In genomic region chr5:152505442-152506042, GRCh38 we compare ENCODE assay signal across 8 cellular contexts.
DNase-seq lines count a peak whose midpoint lies in the region; ATAC-seq and TF ChIP-seq lines count a peak whose summit lies in the region.

No MANE protein-coding gene starts in this region.

- no peaks in the 10 kb centered on the region for H3K27me3 ChIP-seq in osteoblast (ENCODE audit: insufficient read depth, low read length)

- H3K4me1 ChIP-seq in osteoblast (ENCODE audit: insufficient read depth, low read length): no peaks in the 10 kb centered on the region

- ATAC-seq in GM19324 (IDR thresholded peaks at IDR 0.05; ENCODE audit: low FRiP score, unreplicated experiment): peak; percentile 79
- peak; percentile 91 for ATAC-seq in HG03159 (IDR thresholded peaks at IDR 0.05; ENCODE audit: unreplicated experiment)

- intact Hi-C loops in activated T-helper 2 cell treated with anti-CD3 and anti-CD28 coated beads, Interferon-gamma antibody, Interleukin-2, Interleukin-4, amounts not matched to agents 10 μg/mL and 5 μg/mL and 100 μg/mL, durations not matched to agents 14 hours and 24 hours and 36 hours (cut with micrococcal nuclease): no loop called here

- no peaks in the 10 kb centered on the region for H3K79me2 ChIP-seq in osteoblast (ENCODE audit: insufficient read depth, low read length)

- peak; percentile 50 for TF ChIP-seq CTCF in foreskin fibroblast (IDR thresholded peaks at IDR 0.05; ENCODE audit: low read depth, low read length)
- TF ChIP-seq CTCF in osteoblast (IDR thresholded peaks at IDR 0.05; ENCODE audit: extremely low read depth, low read depth, low read length): peak; percentile 69

- no peaks in the 10 kb centered on the region for H4K20me1 ChIP-seq in osteoblast (ENCODE audit: insufficient read depth, low read length)

- DNase-seq in DMS114 treated with DMSO at 0.1 percent for 48 hours (lab: John Stamatoyannopoulos, UW; ENCODE audit: unreplicated experiment): peak; percentile 52
- DNase-seq in NCI-H2227 treated with DMSO at 0.1 percent for 48 hours (lab: John Stamatoyannopoulos, UW): peak; percentile 41
- peak; percentile 27 for DNase-seq in activated CD4-positive, alpha-beta T cell treated with anti-CD3 and anti-CD28 coated beads, Interleukin-2, amount 50 U/mL, for 1 hour
- peak; percentile 12 to 45 for DNase-seq in foreskin fibroblast
- no peak for DNase-seq in osteoblast (ENCODE audit: insufficient read length, low spot score, missing footprints)
- DNase-seq in activated T-helper 2 cell treated with anti-CD3 and anti-CD28 coated beads, Interferon-gamma antibody, Interleukin-2, Interleukin-4, amounts not matched to agents 10 μg/mL and 5 μg/mL and 100 μg/mL, durations not matched to agents 14 hours and 24 hours and 36 hours (ENCODE audit: low spot score): no peak

- H3K4me3 ChIP-seq in foreskin fibroblast (ENCODE audit: low read depth in 1 of 2, low read length in 2 of 2) (no peak overlapping the region), osteoblast (ENCODE audit: insufficient read depth, low read length) (no peak overlapping the region)

- H2AFZ ChIP-seq in osteoblast (ENCODE audit: low read length): no peak overlapping the region

- no peak overlapping the region for H3K4me2 ChIP-seq in osteoblast (ENCODE audit: insufficient read depth, low read length)

- no peak overlapping the region for H3K27ac ChIP-seq in osteoblast (ENCODE audit: low read depth, low read length)

- no peak overlapping the region for H3K27ac Mint-ChIP-seq in activated T-helper 2 cell treated with anti-CD3 and anti-CD28 coated beads, Interferon-gamma antibody, Interleukin-2, Interleukin-4, amounts not matched to agents 10 μg/mL and 5 μg/mL and 100 μg/mL, durations not matched to agents 14 hours and 24 hours and 36 hours

- H3K27me3 Mint-ChIP-seq in activated T-helper 2 cell treated with anti-CD3 and anti-CD28 coated beads, Interferon-gamma antibody, Interleukin-2, Interleukin-4, amounts not matched to agents 10 μg/mL and 5 μg/mL and 100 μg/mL, durations not matched to agents 14 hours and 24 hours and 36 hours (ENCODE audit: low read depth): peaks cover 6% of the 10 kb centered on the region

- H3K4me1 Mint-ChIP-seq in activated T-helper 2 cell treated with anti-CD3 and anti-CD28 coated beads, Interferon-gamma antibody, Interleukin-2, Interleukin-4, amounts not matched to agents 10 μg/mL and 5 μg/mL and 100 μg/mL, durations not matched to agents 14 hours and 24 hours and 36 hours (ENCODE audit: low read depth): peaks cover 4% of the 10 kb centered on the region

- no peaks in the 10 kb centered on the region for H3K9me3 ChIP-seq in osteoblast (ENCODE audit: low read depth, low read length)

- no peaks in the 10 kb centered on the region for H3K9me3 Mint-ChIP-seq in activated T-helper 2 cell treated with anti-CD3 and anti-CD28 coated beads, Interferon-gamma antibody, Interleukin-2, Interleukin-4, amounts not matched to agents 10 μg/mL and 5 μg/mL and 100 μg/mL, durations not matched to agents 14 hours and 24 hours and 36 hours

- H3K4me3 Mint-ChIP-seq in activated T-helper 2 cell treated with anti-CD3 and anti-CD28 coated beads, Interferon-gamma antibody, Interleukin-2, Interleukin-4, amounts not matched to agents 10 μg/mL and 5 μg/mL and 100 μg/mL, durations not matched to agents 14 hours and 24 hours and 36 hours (ENCODE audit: low read depth): no peak overlapping the region

- H3K36me3 Mint-ChIP-seq in activated T-helper 2 cell treated with anti-CD3 and anti-CD28 coated beads, Interferon-gamma antibody, Interleukin-2, Interleukin-4, amounts not matched to agents 10 μg/mL and 5 μg/mL and 100 μg/mL, durations not matched to agents 14 hours and 24 hours and 36 hours (ENCODE audit: low read depth): no peaks in the 10 kb centered on the region

- H3K36me3 ChIP-seq in osteoblast (ENCODE audit: insufficient read depth, low read length): no peaks in the 10 kb centered on the region

Comparison
In these comparisons a context has a peak if more than half of its experiments do, and no peak if none do; other contexts are left out.
1. DNase-seq: peak in DMS114 treated with DMSO at 0.1 percent for 48 hours (single experiment), NCI-H2227 treated with DMSO at 0.1 percent for 48 hours (single experiment), activated CD4-positive, alpha-beta T cell treated with anti-CD3 and anti-CD28 coated beads, Interleukin-2, amount 50 U/mL, for 1 hour (single experiment) and foreskin fibroblast (2 of 2); none in osteoblast (single experiment) and activated T-helper 2 cell treated with anti-CD3 and anti-CD28 coated beads, Interferon-gamma antibody, Interleukin-2, Interleukin-4, amounts not matched to agents 10 μg/mL and 5 μg/mL and 100 μg/mL, durations not matched to agents 14 hours and 24 hours and 36 hours (single experiment).